In genomic region chr14:51989293-51990234, GRCh38 we compare ENCODE assay signal across 1 cellular context.
TF ChIP-seq lines count a peak whose summit lies in the region.

Gene RTRAF (plus strand): TSS chr14:51989546. CDS start chr14:51989640, 94 bp downstream.

TF ChIP-seq in HepG2, 621 proteins besides CTCF, POLR2A, EP300 and RAD21 (continued from another document and continues in another):
- TF ChIP-seq, protein P1, sequence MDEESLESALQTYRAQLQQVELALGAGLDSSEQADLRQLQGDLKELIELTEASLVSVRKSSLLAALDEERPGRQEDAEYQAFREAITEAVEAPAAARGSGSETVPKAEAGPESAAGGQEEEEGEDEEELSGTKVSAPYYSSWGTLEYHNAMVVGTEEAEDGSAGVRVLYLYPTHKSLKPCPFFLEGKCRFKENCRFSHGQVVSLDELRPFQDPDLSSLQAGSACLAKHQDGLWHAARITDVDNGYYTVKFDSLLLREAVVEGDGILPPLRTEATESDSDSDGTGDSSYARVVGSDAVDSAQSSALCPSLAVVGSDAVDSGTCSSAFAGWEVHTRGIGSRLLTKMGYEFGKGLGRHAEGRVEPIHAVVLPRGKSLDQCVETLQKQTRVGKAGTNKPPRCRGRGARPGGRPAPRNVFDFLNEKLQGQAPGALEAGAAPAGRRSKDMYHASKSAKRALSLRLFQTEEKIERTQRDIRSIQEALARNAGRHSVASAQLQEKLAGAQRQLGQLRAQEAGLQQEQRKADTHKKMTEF (CRISPR knock-in tag; IDR thresholded peaks at IDR 0.05), result peak; percentile 69
- peak; percentile 78 for TF ChIP-seq HDAC1 (CRISPR knock-in tag; IDR thresholded peaks at IDR 0.05)
- TF ChIP-seq CBX5 (CRISPR knock-in tag; IDR thresholded peaks at IDR 0.05; ENCODE audit: borderline replicate concordance), result peak; percentile 30; the same call in 1 of the 2 replicates
- no peak for TF ChIP-seq PCBP1 (IDR thresholded peaks at IDR 0.05; ENCODE audit: borderline replicate concordance, low read depth, low read length)
- 0 out of 2 replicates have a peak, but pooled peaks have one; percentile 21 for TF ChIP-seq ZNF816 (CRISPR knock-in tag; IDR thresholded peaks at IDR 0.05; ENCODE audit: borderline replicate concordance)
- peak; percentile 27; the same call in 1 of the 2 replicates for TF ChIP-seq ZBED4 (CRISPR knock-in tag; IDR thresholded peaks at IDR 0.05; ENCODE audit: borderline replicate concordance)
- TF ChIP-seq IKZF1 (IDR thresholded peaks at IDR 0.05), result no peak
- no peak for TF ChIP-seq ZUFSP (CRISPR knock-in tag; IDR thresholded peaks at IDR 0.05; ENCODE audit: borderline replicate concordance)
- TF ChIP-seq NBN (conservative IDR thresholded peaks at IDR 0.05), result no peak
- peak; percentile 80 for TF ChIP-seq POLR2AphosphoS5 (IDR thresholded peaks at IDR 0.05; ENCODE audit: low read depth, low read length)
- TF ChIP-seq KDM5B (CRISPR knock-in tag; IDR thresholded peaks at IDR 0.05; ENCODE audit: borderline replicate concordance), result peak; percentile 79; the same call in 1 of the 2 replicates
- TF ChIP-seq, protein P2, sequence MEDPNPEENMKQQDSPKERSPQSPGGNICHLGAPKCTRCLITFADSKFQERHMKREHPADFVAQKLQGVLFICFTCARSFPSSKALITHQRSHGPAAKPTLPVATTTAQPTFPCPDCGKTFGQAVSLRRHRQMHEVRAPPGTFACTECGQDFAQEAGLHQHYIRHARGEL (CRISPR knock-in tag; IDR thresholded peaks at IDR 0.05), result no peak
- TF ChIP-seq SNAPC4 (CRISPR knock-in tag; IDR thresholded peaks at IDR 0.05), result 0 out of 2 replicates have a peak, but pooled peaks have one; percentile 22
- TF ChIP-seq ZNF784 (CRISPR knock-in tag; IDR thresholded peaks at IDR 0.05; ENCODE audit: borderline replicate concordance), result no peak
- TF ChIP-seq ZNF317 (CRISPR knock-in tag; IDR thresholded peaks at IDR 0.05), result no peak
- no peak for TF ChIP-seq PRDM15 (CRISPR knock-in tag; IDR thresholded peaks at IDR 0.05)
- TF ChIP-seq TSC22D2 (CRISPR knock-in tag; IDR thresholded peaks at IDR 0.05; ENCODE audit: borderline replicate concordance), result no peak
- TF ChIP-seq ZNF780A (CRISPR knock-in tag; IDR thresholded peaks at IDR 0.05), result peak; percentile 33; the same call in 1 of the 2 replicates
- TF ChIP-seq ZC3H13 (CRISPR knock-in tag; IDR thresholded peaks at IDR 0.05), result no peak
- peak; percentile 97 for TF ChIP-seq KAT8 (CRISPR knock-in tag; IDR thresholded peaks at IDR 0.05)
- TF ChIP-seq, protein P3, sequence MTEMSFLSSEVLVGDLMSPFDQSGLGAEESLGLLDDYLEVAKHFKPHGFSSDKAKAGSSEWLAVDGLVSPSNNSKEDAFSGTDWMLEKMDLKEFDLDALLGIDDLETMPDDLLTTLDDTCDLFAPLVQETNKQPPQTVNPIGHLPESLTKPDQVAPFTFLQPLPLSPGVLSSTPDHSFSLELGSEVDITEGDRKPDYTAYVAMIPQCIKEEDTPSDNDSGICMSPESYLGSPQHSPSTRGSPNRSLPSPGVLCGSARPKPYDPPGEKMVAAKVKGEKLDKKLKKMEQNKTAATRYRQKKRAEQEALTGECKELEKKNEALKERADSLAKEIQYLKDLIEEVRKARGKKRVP (CRISPR knock-in tag; IDR thresholded peaks at IDR 0.05), result 0 out of 4 replicates have a peak, but pooled peaks of 1 of the 2 experiments have one; percentile 16
- TF ChIP-seq SP1 (IDR thresholded peaks at IDR 0.05), result no peak
- TF ChIP-seq SP1 (CRISPR knock-in tag; IDR thresholded peaks at IDR 0.05), result peak; percentile 96
- TF ChIP-seq HNRNPUL1 (IDR thresholded peaks at IDR 0.05; ENCODE audit: low read depth, low read length), result no peak
- no peak; the same call in 1 of the 2 replicates for TF ChIP-seq KDM3A (CRISPR knock-in tag; IDR thresholded peaks at IDR 0.05; ENCODE audit: low read depth)
- peak; percentile 29 to 86; a peak in 3 of 4 replicates for TF ChIP-seq HMGXB4 (CRISPR knock-in tag; IDR thresholded peaks at IDR 0.05; ENCODE audit: borderline replicate concordance in 1 of 2, low read depth in 1 of 2)
- TF ChIP-seq KLF15 (CRISPR knock-in tag; IDR thresholded peaks at IDR 0.05; ENCODE audit: borderline replicate concordance), result no peak
- no peak for TF ChIP-seq ZNF7 (CRISPR knock-in tag; IDR thresholded peaks at IDR 0.05)
- TF ChIP-seq CENPX (CRISPR knock-in tag; IDR thresholded peaks at IDR 0.05), result no peak
- TF ChIP-seq, protein P4, sequence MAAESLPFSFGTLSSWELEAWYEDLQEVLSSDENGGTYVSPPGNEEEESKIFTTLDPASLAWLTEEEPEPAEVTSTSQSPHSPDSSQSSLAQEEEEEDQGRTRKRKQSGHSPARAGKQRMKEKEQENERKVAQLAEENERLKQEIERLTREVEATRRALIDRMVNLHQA (CRISPR knock-in tag; IDR thresholded peaks at IDR 0.05), result no peak
- TF ChIP-seq REPIN1 (CRISPR knock-in tag; IDR thresholded peaks at IDR 0.05; ENCODE audit: borderline replicate concordance, low read depth), result peak; percentile 67
- TF ChIP-seq ZNF274 (CRISPR knock-in tag; IDR thresholded peaks at IDR 0.05), result peak; percentile 64; the same call in 1 of the 2 replicates
- no peak for TF ChIP-seq XBP1 (CRISPR knock-in tag; IDR thresholded peaks at IDR 0.05)
- TF ChIP-seq NAIF1 (CRISPR knock-in tag; IDR thresholded peaks at IDR 0.05; ENCODE audit: borderline replicate concordance), result no peak
- TF ChIP-seq, protein P5, sequence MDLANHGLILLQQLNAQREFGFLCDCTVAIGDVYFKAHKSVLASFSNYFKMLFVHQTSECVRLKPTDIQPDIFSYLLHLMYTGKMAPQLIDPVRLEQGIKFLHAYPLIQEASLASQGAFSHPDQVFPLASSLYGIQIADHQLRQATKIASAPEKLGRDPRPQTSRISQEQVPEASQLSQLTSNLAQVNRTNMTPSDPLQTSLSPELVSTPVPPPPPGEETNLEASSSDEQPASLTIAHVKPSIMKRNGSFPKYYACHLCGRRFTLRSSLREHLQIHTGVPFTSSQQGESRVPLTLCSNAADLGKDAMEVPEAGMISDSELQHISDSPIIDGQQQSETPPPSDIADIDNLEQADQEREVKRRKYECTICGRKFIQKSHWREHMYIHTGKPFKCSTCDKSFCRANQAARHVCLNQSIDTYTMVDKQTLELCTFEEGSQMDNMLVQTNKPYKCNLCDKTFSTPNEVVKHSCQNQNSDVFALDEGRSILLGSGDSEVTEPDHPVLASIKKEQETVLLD (CRISPR knock-in tag; IDR thresholded peaks at IDR 0.05; ENCODE audit: low read depth), result peak; percentile 50; the same call in 1 of the 2 replicates
